ENCODE assay signal across 24 cellular contexts in the genomic region with DNA sequence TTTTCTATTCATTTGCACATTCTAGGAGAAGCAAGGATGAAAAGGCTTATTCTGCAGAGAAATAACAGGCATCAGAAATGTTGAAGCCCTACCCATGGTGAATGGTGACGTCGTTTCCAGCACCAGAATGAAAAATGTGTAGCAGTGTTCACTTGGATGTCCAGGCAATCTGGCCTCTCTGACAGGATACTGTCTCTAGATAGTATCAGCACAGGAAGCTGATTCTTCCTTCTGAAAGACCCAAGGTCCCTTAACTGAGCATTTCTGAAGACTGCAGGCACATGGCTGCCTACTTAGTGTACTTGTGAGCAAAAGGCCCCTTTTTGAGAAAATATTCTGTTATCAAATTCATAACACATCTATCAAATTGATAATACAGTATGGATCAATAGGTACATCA.
"Had no signal": no experiment of that assay in that cellular context is flagged by ENCODE, and none has a peak within 500 bp of the region (broad histone marks: within the 10 kb centered on the region; RNA-seq: fewer than 3 reads in every experiment).

No MANE protein-coding gene starts in this region.

- H3K4me3 ChIP-seq: colonic mucosa, gastrocnemius medialis, left lung, prostate gland, right atrium auricular region, sigmoid colon, testis, tibial artery, upper lobe of left lung had no signal

- H3K27ac ChIP-seq: colonic mucosa, epithelial cell of prostate, gastrocnemius medialis, left lung, prostate gland, right atrium auricular region, sigmoid colon, testis, tibial artery, upper lobe of left lung had no signal

- H3K4me1 ChIP-seq: colonic mucosa, left lung, prostate gland, right atrium auricular region, sigmoid colon, testis, tibial artery, upper lobe of left lung had no signal

- H3K27me3 ChIP-seq: colonic mucosa, gastrocnemius medialis, left lung, right atrium auricular region, sigmoid colon, testis, tibial artery, upper lobe of left lung had no signal

- H3K36me3 ChIP-seq: colonic mucosa, gastrocnemius medialis, left lung, prostate gland, right atrium auricular region, sigmoid colon, tibial artery, upper lobe of left lung had no signal

- DNase-seq: colonic mucosa; effector memory CD8-positive, alpha-beta T cell; foreskin fibroblast; gastrocnemius medialis; head of caudate nucleus; left cardiac atrium; left lung; mesendoderm; midbrain; naive thymus-derived CD4-positive, alpha-beta T cell; nephron progenitor cell; nucleus accumbens; sigmoid colon; stimulated activated CD4-positive, alpha-beta T cell treated with anti-CD3 and anti-CD28 coated beads, Interleukin-4, amount 100 ng/mL, for 4 hours; stimulated activated naive CD8-positive, alpha-beta T cell treated with anti-CD3 and anti-CD28 coated beads, Interleukin-15, Interleukin-2, amounts not matched to agents 100 U/mL and 50 U/mL, for 24 hours; substantia nigra; testis; tibial artery; upper lobe of left lung had no signal

- H3K9me3 ChIP-seq: colonic mucosa, gastrocnemius medialis, left lung, prostate gland, right atrium auricular region, sigmoid colon, testis, tibial artery, upper lobe of left lung had no signal

- ATAC-seq: effector memory CD8-positive, alpha-beta T cell; esophagus mucosa; gastrocnemius medialis; left cardiac atrium; left lung; naive thymus-derived CD4-positive, alpha-beta T cell; stimulated activated memory B cell treated with anti-CD40 and anti-IgM and Interleukin-4, amounts not matched to agents 10 μg/mL and 1 μg/mL and 100 μg/mL, for 72 hours; stimulated activated naive CD8-positive, alpha-beta T cell treated with anti-CD3 and anti-CD28 coated beads, Interleukin-15, Interleukin-2, amounts not matched to agents 100 U/mL and 50 U/mL, for 24 hours had no signal
